In genomic region chr6:133916650-133917151, GRCh38 we compare ENCODE assay signal across 8 cellular contexts. TPM values are rescaled to one million over a fixed set of nuclear protein-coding genes. Genes with fewer than 3 reads are reported as not detected.
DNase-seq lines count a peak whose midpoint lies in the region; ATAC-seq, FAIRE-seq and TF ChIP-seq lines count a peak whose summit lies in the region.

No MANE protein-coding gene starts in this region.

- H3K4me1 ChIP-seq in BLaER1 (peaks cover 25% of the 10 kb centered on the region), liver (ENCODE audit: control insufficient read depth in 4 of 4, insufficient read depth in 4 of 4, low read length in 3 of 4) (no peaks in the 10 kb centered on the region)

- peak; percentile 60 for ATAC-seq in HG03457 (IDR thresholded peaks at IDR 0.05; ENCODE audit: unreplicated experiment)

- no peak overlapping the region for H3K9ac ChIP-seq in BLaER1
- H3K9ac ChIP-seq in liver (ENCODE audit: low read depth in 1 of 2, low read length in 2 of 2) = no peak overlapping the region

- H3K4me3 ChIP-seq in BLaER1 = no peak overlapping the region
- H3K4me3 ChIP-seq in liver (ENCODE audit: low read depth in 1 of 3, low read length in 3 of 3) = no peak overlapping the region

- peak; percentile 93 for TF ChIP-seq RAD21 in liver (IDR thresholded peaks at IDR 0.05)

- TF ChIP-seq CTCF in liver (IDR thresholded peaks at IDR 0.05; ENCODE audit: low read depth, low read length, missing input control) = peak; percentile 84

- no peak for DNase-seq in GM19239 (ENCODE audit: insufficient read length, low spot score)
- DNase-seq in NCI-H524 treated with DMSO at 0.1 percent for 48 hours (lab: John Stamatoyannopoulos, UW) = peak; percentile 88
- DNase-seq in activated CD4-positive, alpha-beta T cell treated with anti-CD3 and anti-CD28 coated beads for 48 hours = peak; percentile 88
- DNase-seq in dermis blood vessel endothelial cell = peak; percentile 92
- DNase-seq in stimulated activated CD4-positive, alpha-beta T cell treated with anti-CD3 and anti-CD28 coated beads, TNF-alpha, amount 100 ng/mL, for 48 hours (ENCODE audit: low read depth in 3 of 3) = peak; percentile 58 to 82 (median 69)

- H3K36me3 ChIP-seq in BLaER1 (no peaks in the 10 kb centered on the region), liver (ENCODE audit: control insufficient read depth in 4 of 4, insufficient read depth in 3 of 4, low read depth in 1 of 4, low read length in 3 of 4) (no peaks in the 10 kb centered on the region)

- H3K9me3 ChIP-seq in BLaER1 (peaks cover 6% of the 10 kb centered on the region; the same call in 1 of the 2 replicates), liver (ENCODE audit: control insufficient read depth in 4 of 4, low read length in 3 of 4) (peaks cover 0 to 4% (median 1%) of the 10 kb centered on the region in 4 donors)

- no peaks in the 10 kb centered on the region for H4K20me1 ChIP-seq in BLaER1

- H3K27me3 ChIP-seq in BLaER1 (no peaks in the 10 kb centered on the region), liver (ENCODE audit: control insufficient read depth in 4 of 4, insufficient read depth in 4 of 4, low read length in 3 of 4) (peaks cover 0 to 6% (median 0%) of the 10 kb centered on the region in 4 donors)

- H3K4me2 ChIP-seq in BLaER1 = peak overlapping the region; percentile 55

- FAIRE-seq in GM19239 (lab: Jason Lieb, UNC) = peak; percentile 85

- 10% methylated on average over 8 of the region's 8 CpGs for WGBS in liver

- H3K27ac ChIP-seq in BLaER1 (no peak overlapping the region), liver (ENCODE audit: low read depth in 1 of 2, low read length in 2 of 2) (no peak overlapping the region)

TF ChIP-seq in liver, 16 proteins besides CTCF, POLR2A, EP300 and RAD21:
- TF ChIP-seq HNF4A (conservative IDR thresholded peaks at IDR 0.05) = peak; percentile 42 to 55
- TF ChIP-seq, protein P1, sequence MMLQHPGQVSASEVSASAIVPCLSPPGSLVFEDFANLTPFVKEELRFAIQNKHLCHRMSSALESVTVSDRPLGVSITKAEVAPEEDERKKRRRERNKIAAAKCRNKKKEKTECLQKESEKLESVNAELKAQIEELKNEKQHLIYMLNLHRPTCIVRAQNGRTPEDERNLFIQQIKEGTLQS (IDR thresholded peaks at IDR 0.05) = no peak
TF ChIP-seq in liver: peak in this region for 1.

RNA-seq across cellular contexts. Expression of gene TCF21, which starts 27.8 kb away (rescaled TPM):
- total RNA-seq in dermis blood vessel endothelial cell = not detected in 2 replicates
- total RNA-seq in liver = 1 to 10 TPM in 1 of 2 donors, under 1 TPM in 1; 0.67 to 1.1 TPM
- 1 to 10 TPM in 1 of 2 donors, under 1 TPM in 1; 0.57 to 1.0 TPM for polyA plus RNA-seq in liver

RNA-seq across cellular contexts. Expression of gene TBPL1, which starts 36.3 kb away (rescaled TPM):
- total RNA-seq in dermis blood vessel endothelial cell (32.0 and 35.2 TPM in 2 replicates), liver (10 to 100 TPM in 1 of 2 donors, 1 to 10 TPM in 1; 5.4 to 34.6 TPM)
- polyA plus RNA-seq in liver = 10 to 100 TPM; 10.5 to 12.5 TPM
